Comparison of ENCODE assay signal across 17 cellular contexts in the genomic region with DNA sequence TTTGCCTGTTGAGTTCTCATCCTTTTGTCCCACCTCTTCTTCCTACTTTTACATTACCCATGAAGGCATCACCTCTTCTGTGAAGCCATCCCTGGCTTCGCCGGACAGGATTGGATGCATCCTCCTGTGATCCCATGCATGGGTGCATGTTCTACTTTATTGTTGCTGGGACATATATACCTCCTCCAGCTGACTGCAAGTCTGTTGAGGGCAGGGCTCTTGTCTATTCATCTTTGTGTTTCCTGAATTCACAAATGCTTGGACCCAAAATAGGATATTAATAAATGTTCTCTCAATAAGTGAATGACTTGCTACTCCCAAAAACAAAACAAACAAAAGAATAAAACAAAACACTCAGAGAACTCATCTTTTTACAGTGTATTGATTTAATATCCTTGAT. TPM values are rescaled to one million over a fixed set of nuclear protein-coding genes. Genes with fewer than 3 reads are reported as not detected.
DNase-seq lines count a peak whose midpoint lies in the region; ATAC-seq lines count a peak whose summit lies in the region.
"Had no signal": no experiment of that assay in that cellular context is flagged by ENCODE, and none has a peak within 500 bp of the region (broad histone marks: within the 10 kb centered on the region; RNA-seq: fewer than 3 reads in every experiment).

No MANE protein-coding gene starts in this region.

- H3K4me1 Mint-ChIP-seq in activated T-cell treated with anti-CD3 and anti-CD28 coated beads, Interleukin-2, amount 50 U/mL, for 72 hours (ENCODE audit: low read depth) = peaks cover 33% of the 10 kb centered on the region
- peaks cover 31% of the 10 kb centered on the region for H3K4me1 Mint-ChIP-seq in activated T-cell treated with anti-CD3 and anti-CD28 coated beads, Interleukin-2, amount 50 U/mL, for 24 hours (ENCODE audit: low read depth)
- peaks cover 48% of the 10 kb centered on the region for H3K4me1 Mint-ChIP-seq in activated T-helper 2 cell treated with anti-CD3 and anti-CD28 coated beads, Interferon-gamma antibody, Interleukin-2, Interleukin-4, amounts not matched to agents 10 μg/mL and 5 μg/mL and 100 μg/mL, durations not matched to agents 14 hours and 24 hours and 36 hours (ENCODE audit: low read depth)

- in situ Hi-C loops in KBM-7 (cut with MboI; ENCODE audit: low pct_unique_long_range_greater_than_20kb, low sequenced_read_pairs) = no loop called here

- peak overlapping the region; percentile 45 to 96 (median 82); a peak in 20 of 22 replicates for H3K4me2 ChIP-seq in BLaER1 treated with 17β-estradiol and CSF1 and Interleukin-3, amounts not matched to agents 10 nM and 100 nM
- H3K4me2 ChIP-seq: GM23338, KMS-11 had no signal

- H3K4me3 ChIP-seq in BLaER1 treated with 17β-estradiol and CSF1 and Interleukin-3, amounts not matched to agents 10 nM and 100 nM = peak overlapping the region in 7 of 10 experiments; percentile 89 to 97 (median 95); a peak in 11 of 20 replicates
- H3K4me3 ChIP-seq: GM23338 had no signal

- peak overlapping the region in 9 of 11 experiments; percentile 1 to 99 (median 98); a peak in 13 of 22 replicates for H3K27ac ChIP-seq in BLaER1 treated with 17β-estradiol and CSF1 and Interleukin-3, amounts not matched to agents 10 nM and 100 nM
- H3K27ac ChIP-seq: KMS-11 had no signal

- H3K4me1 ChIP-seq in BLaER1 treated with 17β-estradiol and CSF1 and Interleukin-3, amounts not matched to agents 10 nM and 100 nM = peaks cover 45 to 68% (median 60%) of the 10 kb centered on the region in 10 experiments

- H3K9me3 ChIP-seq in BLaER1 treated with 17β-estradiol and CSF1 and Interleukin-3, amounts not matched to agents 10 nM and 100 nM (replicated peaks in 1 of 11) = no peaks in the 10 kb centered on the region

- peak overlapping the region in 1 of 2 donors; percentile 3 for H3K4me3 Mint-ChIP-seq in activated T-cell treated with anti-CD3 and anti-CD28 coated beads, Interleukin-2, amount 50 U/mL, for 72 hours
- H3K4me3 Mint-ChIP-seq in activated T-cell treated with anti-CD3 and anti-CD28 coated beads, Interleukin-2, amount 50 U/mL, for 24 hours = no peak overlapping the region
- H3K4me3 Mint-ChIP-seq in activated T-helper 2 cell treated with anti-CD3 and anti-CD28 coated beads, Interferon-gamma antibody, Interleukin-2, Interleukin-4, amounts not matched to agents 10 μg/mL and 5 μg/mL and 100 μg/mL, durations not matched to agents 14 hours and 24 hours and 36 hours (ENCODE audit: low read depth) = peak overlapping the region; percentile 11
- H3K4me3 Mint-ChIP-seq: CD8-positive, alpha-beta T cell; GM23338 had no signal

- peaks cover 0 to 95% (median 38%) of the 10 kb centered on the region in 11 experiments; a peak in 12 of 22 replicates for H4K20me1 ChIP-seq in BLaER1 treated with 17β-estradiol and CSF1 and Interleukin-3, amounts not matched to agents 10 nM and 100 nM

- H3K9ac ChIP-seq in BLaER1 treated with 17β-estradiol and CSF1 and Interleukin-3, amounts not matched to agents 10 nM and 100 nM = peak overlapping the region in 7 of 11 experiments; percentile 78 to 99 (median 98); a peak in 11 of 22 replicates
- H3K9ac ChIP-seq: KMS-11 had no signal

- no peaks in the 10 kb centered on the region for H3K27me3 Mint-ChIP-seq in activated T-cell treated with anti-CD3 and anti-CD28 coated beads, Interleukin-2, amount 50 U/mL, for 72 hours (ENCODE audit: low read depth)
- no peaks in the 10 kb centered on the region for H3K27me3 Mint-ChIP-seq in activated T-cell treated with anti-CD3 and anti-CD28 coated beads, Interleukin-2, amount 50 U/mL, for 24 hours
- H3K27me3 Mint-ChIP-seq in activated T-helper 2 cell treated with anti-CD3 and anti-CD28 coated beads, Interferon-gamma antibody, Interleukin-2, Interleukin-4, amounts not matched to agents 10 μg/mL and 5 μg/mL and 100 μg/mL, durations not matched to agents 14 hours and 24 hours and 36 hours (ENCODE audit: low read depth) = no peaks in the 10 kb centered on the region

- DNase-seq in activated T-cell treated with anti-CD3 and anti-CD28 coated beads, Interleukin-2, amount 50 U/mL, for 72 hours = no peak
- DNase-seq in activated T-cell treated with anti-CD3 and anti-CD28 coated beads, Interleukin-2, amount 50 U/mL, for 24 hours = no peak
- DNase-seq in KBM-7 = peak; percentile 19
- DNase-seq in activated T-helper 2 cell treated with anti-CD3 and anti-CD28 coated beads, Interferon-gamma antibody, Interleukin-2, Interleukin-4, amounts not matched to agents 10 μg/mL and 5 μg/mL and 100 μg/mL, durations not matched to agents 14 hours and 24 hours and 36 hours (ENCODE audit: low spot score) = no peak
- DNase-seq in SIG-M5 treated with dmso at 0.1 percent for 504 hours (lab: John Stamatoyannopoulos, UW; ENCODE audit: unreplicated experiment) = no peak
- DNase-seq in NCI-H82 treated with DMSO at 0.1 percent for 48 hours (lab: John Stamatoyannopoulos, UW; ENCODE audit: unreplicated experiment) = no peak
- DNase-seq: CD8-positive, alpha-beta T cell; HCEC 1CT; NCI-H1694 treated with DMSO at 0.1 percent for 48 hours; NCI-H2081 treated with DMSO at 0.1 percent for 48 hours; NCI-H524 treated with DMSO at 0.1 percent for 48 hours; NCI-H82 had no signal

- intact Hi-C loops in activated T-helper 2 cell treated with anti-CD3 and anti-CD28 coated beads, Interferon-gamma antibody, Interleukin-2, Interleukin-4, amounts not matched to agents 10 μg/mL and 5 μg/mL and 100 μg/mL, durations not matched to agents 14 hours and 24 hours and 36 hours (cut with micrococcal nuclease) = loop anchor here (10.0 kb wide), 2 partner anchors 1011 to 1099 kb away; partner anchors contain the start of gene BCLAF1

- H3K27ac Mint-ChIP-seq in activated T-cell treated with anti-CD3 and anti-CD28 coated beads, Interleukin-2, amount 50 U/mL, for 72 hours = peak overlapping the region; percentile 1
- no peak overlapping the region for H3K27ac Mint-ChIP-seq in activated T-cell treated with anti-CD3 and anti-CD28 coated beads, Interleukin-2, amount 50 U/mL, for 24 hours
- H3K27ac Mint-ChIP-seq in activated T-helper 2 cell treated with anti-CD3 and anti-CD28 coated beads, Interferon-gamma antibody, Interleukin-2, Interleukin-4, amounts not matched to agents 10 μg/mL and 5 μg/mL and 100 μg/mL, durations not matched to agents 14 hours and 24 hours and 36 hours = peak overlapping the region; percentile 32
- H3K27ac Mint-ChIP-seq: GM23338 had no signal

- H3K9me3 Mint-ChIP-seq in activated T-cell treated with anti-CD3 and anti-CD28 coated beads, Interleukin-2, amount 50 U/mL, for 72 hours = no peaks in the 10 kb centered on the region
- no peaks in the 10 kb centered on the region for H3K9me3 Mint-ChIP-seq in activated T-cell treated with anti-CD3 and anti-CD28 coated beads, Interleukin-2, amount 50 U/mL, for 24 hours
- no peaks in the 10 kb centered on the region for H3K9me3 Mint-ChIP-seq in activated T-helper 2 cell treated with anti-CD3 and anti-CD28 coated beads, Interferon-gamma antibody, Interleukin-2, Interleukin-4, amounts not matched to agents 10 μg/mL and 5 μg/mL and 100 μg/mL, durations not matched to agents 14 hours and 24 hours and 36 hours
- H3K9me3 Mint-ChIP-seq: CD8-positive, alpha-beta T cell; GM23338 had no signal

- H3K27me3 ChIP-seq in BLaER1 treated with 17β-estradiol and CSF1 and Interleukin-3, amounts not matched to agents 10 nM and 100 nM = no peaks in the 10 kb centered on the region

- peaks cover 0 to 92% (median 63%) of the 10 kb centered on the region in 11 experiments; a peak in 18 of 22 replicates for H3K36me3 ChIP-seq in BLaER1 treated with 17β-estradiol and CSF1 and Interleukin-3, amounts not matched to agents 10 nM and 100 nM

- no peak for ATAC-seq in activated T-cell treated with anti-CD3 and anti-CD28 coated beads, Interleukin-2, amount 50 U/mL, for 72 hours (replicated peaks in 1 of 2)
- ATAC-seq: CD8-positive, alpha-beta T cell; GM23338; Right ventricle myocardium inferior had no signal

- peaks cover 30 to 57% of the 10 kb centered on the region in 2 donors for H3K36me3 Mint-ChIP-seq in activated T-cell treated with anti-CD3 and anti-CD28 coated beads, Interleukin-2, amount 50 U/mL, for 72 hours (ENCODE audit: insufficient read depth in 2 of 2)
- peaks cover 80% of the 10 kb centered on the region for H3K36me3 Mint-ChIP-seq in activated T-cell treated with anti-CD3 and anti-CD28 coated beads, Interleukin-2, amount 50 U/mL, for 24 hours (ENCODE audit: low read depth)
- peaks cover 80% of the 10 kb centered on the region for H3K36me3 Mint-ChIP-seq in activated T-helper 2 cell treated with anti-CD3 and anti-CD28 coated beads, Interferon-gamma antibody, Interleukin-2, Interleukin-4, amounts not matched to agents 10 μg/mL and 5 μg/mL and 100 μg/mL, durations not matched to agents 14 hours and 24 hours and 36 hours (ENCODE audit: low read depth)

RNA-seq across cellular contexts. Expression of gene MYB, which starts 5.1 kb away (rescaled TPM):
- 10 to 100 TPM; 89.6 to 91.4 TPM for total RNA-seq in activated T-cell treated with anti-CD3 and anti-CD28 coated beads, Interleukin-2, amount 50 U/mL, for 72 hours
- 82.5 and 84.5 TPM in 2 replicates for total RNA-seq in activated T-helper 2 cell treated with anti-CD3 and anti-CD28 coated beads, Interferon-gamma antibody, Interleukin-2, Interleukin-4, amounts not matched to agents 10 μg/mL and 5 μg/mL and 100 μg/mL, durations not matched to agents 14 hours and 24 hours and 36 hours
- total RNA-seq: G401 had no signal
